8 cellular contexts compared by ENCODE assay signal in genomic region chr19:58227964-58228583, GRCh38. TPM values are rescaled to one million over a fixed set of nuclear protein-coding genes. Genes with fewer than 3 reads are reported as not detected.
A peak's percentile ranks its signal among the peaks of the same experiment; 100 is the strongest.
DNase-seq lines count a peak whose midpoint lies in the region; ATAC-seq, FAIRE-seq and TF ChIP-seq lines count a peak whose summit lies in the region.

No MANE protein-coding gene starts in this region.

- H3K4me3 Mint-ChIP-seq in activated CD4-positive, alpha-beta T cell treated with anti-CD3 and anti-CD28 coated beads, Interleukin-2, amount 10 ng/mL, durations not matched to agents 7 days and 5 days: peak overlapping the region; percentile 85

- CTCF ChIA-PET in activated CD4-positive, alpha-beta T cell treated with anti-CD3 and anti-CD28 coated beads, Interleukin-2, amount 10 ng/mL, durations not matched to agents 7 days and 5 days (lab: Charles Lee): interaction anchor here (0.8 to 1.1 kb wide), 2 partner anchors 8 to 23 kb away, joined by 3 to 4 read pairs; no protein-coding TSS in a partner anchor

- H3K36me3 ChIP-seq in fibroblast of lung (ENCODE audit: control insufficient read depth, insufficient read depth, low read length): peaks cover 12% of the 10 kb centered on the region
- peaks cover 0 to 20% (median 12%) of the 10 kb centered on the region in 3 donors for H3K36me3 ChIP-seq in pancreas

- peak overlapping the region; percentile 93 for H3K27ac Mint-ChIP-seq in activated CD4-positive, alpha-beta T cell treated with anti-CD3 and anti-CD28 coated beads, Interleukin-2, amount 10 ng/mL, durations not matched to agents 7 days and 5 days

- no peaks in the 10 kb centered on the region for H3K27me3 Mint-ChIP-seq in activated CD4-positive, alpha-beta T cell treated with anti-CD3 and anti-CD28 coated beads, Interleukin-2, amount 10 ng/mL, durations not matched to agents 7 days and 5 days

- peak overlapping the region; percentile 72 to 84 (median 76) for H3K4me3 ChIP-seq in fibroblast of lung (replicated peaks in 1 of 4; ENCODE audit: control extremely low read depth in 1 of 4, insufficient read depth in 1 of 4, low read depth in 3 of 4, low read length in 4 of 4)
- H3K4me3 ChIP-seq in pancreas: peak overlapping the region; percentile 46 to 90 (median 59)

- H3K79me2 ChIP-seq in fibroblast of lung (ENCODE audit: control insufficient read depth, insufficient read depth, low read length): no peaks in the 10 kb centered on the region

- no peak for FAIRE-seq in pancreas (lab: Jason Lieb, UNC)

- intact Hi-C loops in pancreas (cut with DNase I): no loop called here

- DNase-seq in activated CD4-positive, alpha-beta T cell treated with anti-CD3 and anti-CD28 coated beads, Interleukin-2, amount 10 ng/mL, durations not matched to agents 7 days and 5 days: no peak
- DNase-seq in activated CD4-positive, alpha-beta T cell treated with anti-CD3 and anti-CD28 coated beads, Interleukin-2, amount 50 U/mL, for 1 hour: no peak
- DNase-seq in RPMI8226 (peak; percentile 21), fibroblast of lung (ENCODE audit: low read depth in 2 of 2) (no peak), pancreas (no peak)
- DNase-seq in stimulated activated CD4-positive, alpha-beta T cell treated with anti-CD3 and anti-CD28 coated beads, Interleukin-2, amount 100 ng/mL, for 48 hours: no peak

- ATAC-seq in pancreas (no peak), GM18519 (IDR thresholded peaks at IDR 0.05; ENCODE audit: low FRiP score, unreplicated experiment) (no peak), GM21528 (IDR thresholded peaks at IDR 0.05; ENCODE audit: low FRiP score, unreplicated experiment) (no peak)

- 9% methylated on average over 23 of the region's 23 CpGs for WGBS in pancreas, 2 donors

- H3K9me3 Mint-ChIP-seq in activated CD4-positive, alpha-beta T cell treated with anti-CD3 and anti-CD28 coated beads, Interleukin-2, amount 10 ng/mL, durations not matched to agents 7 days and 5 days: peaks cover 33% of the 10 kb centered on the region

- no peaks in the 10 kb centered on the region for H4K20me1 ChIP-seq in fibroblast of lung (ENCODE audit: control insufficient read depth, extremely low read depth, insufficient read depth, low read length)

- peaks cover 35% of the 10 kb centered on the region for H3K4me1 Mint-ChIP-seq in activated CD4-positive, alpha-beta T cell treated with anti-CD3 and anti-CD28 coated beads, Interleukin-2, amount 10 ng/mL, durations not matched to agents 7 days and 5 days

- peak overlapping the region; percentile 88 for H2AFZ ChIP-seq in fibroblast of lung (ENCODE audit: low read length)

- POLR2A ChIA-PET in activated CD4-positive, alpha-beta T cell treated with anti-CD3 and anti-CD28 coated beads, Interleukin-2, amount 10 ng/mL, durations not matched to agents 7 days and 5 days (lab: Charles Lee): no interaction called here

- TF ChIP-seq CTCF in fibroblast of lung (conservative IDR thresholded peaks at IDR 0.05 in 1 of 2, IDR thresholded peaks at IDR 0.05 in 1 of 2; ENCODE audit: low read depth in 1 of 2, low read length in 2 of 2) (no peak), pancreas (IDR thresholded peaks at IDR 0.05) (no peak)

- no peaks in the 10 kb centered on the region for H3K27me3 ChIP-seq in fibroblast of lung (ENCODE audit: control insufficient read depth, insufficient read depth, low read length)
- no peaks in the 10 kb centered on the region for H3K27me3 ChIP-seq in pancreas

- peak overlapping the region; percentile 75 for H3K9ac ChIP-seq in fibroblast of lung (ENCODE audit: insufficient read depth, low read length)

- H3K27ac ChIP-seq in fibroblast of lung (ENCODE audit: insufficient read depth, low read length) (peak overlapping the region; percentile 70), pancreas (peak overlapping the region in 3 of 4 donors; percentile 33 to 40 (median 35))

- peaks cover 45% of the 10 kb centered on the region for H3K36me3 Mint-ChIP-seq in activated CD4-positive, alpha-beta T cell treated with anti-CD3 and anti-CD28 coated beads, Interleukin-2, amount 10 ng/mL, durations not matched to agents 7 days and 5 days (ENCODE audit: low read depth)

- peak overlapping the region; percentile 98 for H3K4me2 ChIP-seq in fibroblast of lung (ENCODE audit: extremely low read depth, insufficient read depth, low read length)

- no peaks in the 10 kb centered on the region for H3K9me3 ChIP-seq in fibroblast of lung (ENCODE audit: control insufficient read depth, insufficient read depth, low read depth, low read length)
- no peaks in the 10 kb centered on the region for H3K9me3 ChIP-seq in pancreas

- H3K4me1 ChIP-seq in fibroblast of lung (ENCODE audit: control insufficient read depth, extremely low read depth, insufficient read depth, low read length) (peaks cover 3% of the 10 kb centered on the region), pancreas (peaks cover 0 to 6% (median 5%) of the 10 kb centered on the region in 3 donors)

RNA-seq across cellular contexts. Expression of gene ZNF544, which starts 0.6 kb away (rescaled TPM):
- total RNA-seq in activated CD4-positive, alpha-beta T cell treated with anti-CD3 and anti-CD28 coated beads, Interleukin-2, amount 10 ng/mL, durations not matched to agents 7 days and 5 days: 10 to 100 TPM; 33.5 to 34.6 TPM
- total RNA-seq in fibroblast of lung: 34.4 and 40.8 TPM in 2 replicates
- polyA plus RNA-seq in fibroblast of lung: 17.6 and 22.0 TPM in 2 replicates
- polyA plus RNA-seq in fibroblast of lung (2012): 17.7 and 20.2 TPM in 2 replicates
- polyA minus RNA-seq in fibroblast of lung (ENCODE audit: low replicate concordance): 6.4 and 37.9 TPM in 2 replicates
- total RNA-seq in pancreas: 10 to 100 TPM in 2 of 6 donors, 1 to 10 TPM in 4; 6.5 to 15.8 (median 7.9) TPM
- polyA plus RNA-seq in pancreas: 10 to 100 TPM; 11.2 to 13.1 TPM

RNA-seq across cellular contexts. Expression of gene ZNF274, which starts 45.2 kb away (rescaled TPM):
- total RNA-seq in activated CD4-positive, alpha-beta T cell treated with anti-CD3 and anti-CD28 coated beads, Interleukin-2, amount 10 ng/mL, durations not matched to agents 7 days and 5 days: 10 to 100 TPM; 22.4 to 23.7 TPM
- total RNA-seq in fibroblast of lung (25.4 and 37.5 TPM in 2 replicates), pancreas (10 to 100 TPM in 2 of 6 donors, 1 to 10 TPM in 4; 6.4 to 13.0 (median 7.3) TPM)
- polyA plus RNA-seq in fibroblast of lung (12.8 and 13.9 TPM in 2 replicates), pancreas (10 to 100 TPM in 1 of 2 donors, 1 to 10 TPM in 1; 8.3 to 15.1 TPM)
- 10.8 and 12.9 TPM in 2 replicates for polyA plus RNA-seq in fibroblast of lung (2012)
- 16.0 and 31.7 TPM in 2 replicates for polyA minus RNA-seq in fibroblast of lung (ENCODE audit: low replicate concordance)

RNA-seq across cellular contexts. Expression of gene ZNF8, which starts 50.7 kb away (rescaled TPM):
- total RNA-seq in activated CD4-positive, alpha-beta T cell treated with anti-CD3 and anti-CD28 coated beads, Interleukin-2, amount 10 ng/mL, durations not matched to agents 7 days and 5 days: 1 to 10 TPM; 5.1 to 5.4 TPM
- total RNA-seq in fibroblast of lung (4.9 and 5.6 TPM in 2 replicates), pancreas (1 to 10 TPM; 1.6 to 3.6 (median 2.0) TPM)
- polyA plus RNA-seq in fibroblast of lung (2.3 and 2.6 TPM in 2 replicates), pancreas (1 to 10 TPM; 1.4 to 1.5 TPM)
- 0.91 and 1.6 TPM in 2 replicates for polyA plus RNA-seq in fibroblast of lung (2012)
- 15.6 and 16.6 TPM in 2 replicates for polyA minus RNA-seq in fibroblast of lung (ENCODE audit: low replicate concordance)
